In genomic region chr19:29623726-29624488, GRCh38 we compare ENCODE assay signal across 12 cellular contexts. TPM values are rescaled to one million over a fixed set of nuclear protein-coding genes. Genes with fewer than 3 reads are reported as not detected.
A peak's percentile ranks its signal among the peaks of the same experiment; 100 is the strongest.
DNase-seq lines count a peak whose midpoint lies in the region; ATAC-seq and TF ChIP-seq lines count a peak whose summit lies in the region.
"Had no signal": no experiment of that assay in that cellular context is flagged by ENCODE, and none has a peak within 500 bp of the region (broad histone marks: within the 10 kb centered on the region; RNA-seq: fewer than 3 reads in every experiment).

No MANE protein-coding gene starts in this region.

- H3K9me3 Mint-ChIP-seq in naive thymus-derived CD8-positive, alpha-beta T cell: no peaks in the 10 kb centered on the region

- H3K4me1 ChIP-seq in transverse colon: no peaks in the 10 kb centered on the region
- H3K4me1 ChIP-seq: testis had no signal

- DNase-seq in activated gamma-delta T cell treated with Interleukin-2 at 50 U/mL for 16 hours (peak; percentile 36), activated gamma-delta T cell (lab: John Stamatoyannopoulos, UW) (no peak), transverse colon (peak; percentile 25), NCI-H1694 (lab: John Stamatoyannopoulos, UW) (no peak), A172 (ENCODE audit: low spot score) (no peak)
- peak; percentile 84 to 87 for DNase-seq in activated T-cell treated with anti-CD3 and anti-CD28 coated beads, Interleukin-2, amount 50 U/mL, for 48 hours
- peak in 2 of 10 donors; percentile 24 to 45 for DNase-seq in naive thymus-derived CD8-positive, alpha-beta T cell
- DNase-seq: GDM1, NCI-H69, testis had no signal

- H3K27me3 ChIP-seq in transverse colon: no peaks in the 10 kb centered on the region
- H3K27me3 ChIP-seq: testis had no signal

- H3K4me3 ChIP-seq in transverse colon: no peak overlapping the region
- H3K4me3 ChIP-seq: testis had no signal

- no peak for TF ChIP-seq POLR2A in transverse colon (IDR thresholded peaks at IDR 0.05)

- H3K4me1 Mint-ChIP-seq in naive thymus-derived CD8-positive, alpha-beta T cell: peaks cover 29 to 51% (median 43%) of the 10 kb centered on the region in 4 donors

- no peaks in the 10 kb centered on the region for H3K27me3 Mint-ChIP-seq in naive thymus-derived CD8-positive, alpha-beta T cell

- H3K36me3 Mint-ChIP-seq in naive thymus-derived CD8-positive, alpha-beta T cell: no peaks in the 10 kb centered on the region

- H3K27ac Mint-ChIP-seq in naive thymus-derived CD8-positive, alpha-beta T cell: peak overlapping the region in 6 of 10 donors; percentile 29 to 96 (median 70)

- no peak for ATAC-seq in naive thymus-derived CD8-positive, alpha-beta T cell
- no peak for ATAC-seq in GM21723 (IDR thresholded peaks at IDR 0.05; ENCODE audit: unreplicated experiment)

- no peak for TF ChIP-seq CTCF in transverse colon (IDR thresholded peaks at IDR 0.05)

- in situ Hi-C loops in transverse colon (cut with MboI; ENCODE audit: low pct_ligation_motif_present in 1 of 4, low pct_unique_long_range_greater_than_20kb in 1 of 4, low sequenced_read_pairs in 3 of 4): loop anchor here in 2 of 4 donors (25.0 kb wide), 2 partner anchors 88 to 213 kb away; partner anchors contain the start of gene C19orf12 (in 1 of the 2)

- H3K36me3 ChIP-seq in transverse colon: no peaks in the 10 kb centered on the region

- intact Hi-C loops in transverse colon (cut with DNase I; ENCODE audit: low total_unique reads): no loop called here

- peak overlapping the region in 1 of 4 donors; percentile 25 for H3K27ac ChIP-seq in transverse colon
- H3K27ac ChIP-seq: HL-60, testis had no signal

- POLR2A ChIA-PET in naive thymus-derived CD8-positive, alpha-beta T cell (lab: Charles Lee): interaction anchor here (1.1 kb wide), 1 partner anchor 12 kb away, joined by 3 read pairs; no protein-coding TSS in a partner anchor

- H3K9me3 ChIP-seq in transverse colon: no peaks in the 10 kb centered on the region
- H3K9me3 ChIP-seq: testis had no signal

- peak overlapping the region in 5 of 10 donors; percentile 9 to 75 (median 36) for H3K4me3 Mint-ChIP-seq in naive thymus-derived CD8-positive, alpha-beta T cell

- 72 to 76% methylated on average over 7 to 18 of the region's 18 CpGs for WGBS in transverse colon (ENCODE audit: low coverage in 1 of 2), 2 donors

- no peak for TF ChIP-seq EP300 in transverse colon (IDR thresholded peaks at IDR 0.05; ENCODE audit: low read depth)

RNA-seq across cellular contexts. Expression of gene POP4, which starts 17.8 kb away (rescaled TPM):
- 10 to 100 TPM; 67.5 to 67.9 TPM for total RNA-seq in naive thymus-derived CD8-positive, alpha-beta T cell
- 100 to 1,000 TPM; 125 to 130 (median 127) TPM for polyA plus RNA-seq in naive thymus-derived CD8-positive, alpha-beta T cell
- 10 to 100 TPM in 3 of 4 donors, 1 to 10 TPM in 1; 6.4 to 59.7 (median 38.7) TPM for total RNA-seq in transverse colon
- total RNA-seq in A172 (2014; rRNA removed; shearing (Covaris generic)): 160 and 196 TPM in 2 replicates

RNA-seq across cellular contexts. Expression of gene PLEKHF1, which starts 41.4 kb away (rescaled TPM):
- total RNA-seq in naive thymus-derived CD8-positive, alpha-beta T cell: 10 to 100 TPM; 18.0 to 19.8 TPM
- 10 to 100 TPM in 2 of 3 donors, 1 to 10 TPM in 1; 3.8 to 19.7 (median 15.5) TPM for polyA plus RNA-seq in naive thymus-derived CD8-positive, alpha-beta T cell
- total RNA-seq in transverse colon: 10 to 100 TPM in 3 of 4 donors, 1 to 10 TPM in 1; 8.6 to 38.8 (median 14.2) TPM
- 8.7 and 9.2 TPM in 2 replicates for total RNA-seq in A172 (2014; rRNA removed; shearing (Covaris generic))

Comparison
In these comparisons a context has a peak if more than half of its experiments do, and no peak if none do; other contexts are left out.
1. DNase-seq: peak in activated gamma-delta T cell treated with Interleukin-2 at 50 U/mL for 16 hours (single experiment), activated T-cell treated with anti-CD3 and anti-CD28 coated beads, Interleukin-2, amount 50 U/mL, for 48 hours (2 of 2) and transverse colon (single experiment); none in activated gamma-delta T cell (single experiment), NCI-H1694 (single experiment) and A172 (single experiment).